In genomic region chr20:49610701-49611538, GRCh38 we compare ENCODE assay signal across 8 cellular contexts. TPM values are rescaled to one million over a fixed set of nuclear protein-coding genes. Genes with fewer than 3 reads are reported as not detected.
DNase-seq lines count a peak whose midpoint lies in the region; ATAC-seq and TF ChIP-seq lines count a peak whose summit lies in the region.

No MANE protein-coding gene starts in this region.

- no peaks in the 10 kb centered on the region for H3K9me3 ChIP-seq in liver (ENCODE audit: control insufficient read depth in 4 of 4, low read length in 3 of 4)

- peaks cover 3 to 26% (median 19%) of the 10 kb centered on the region in 4 donors for H3K4me1 ChIP-seq in liver (ENCODE audit: control insufficient read depth in 4 of 4, insufficient read depth in 4 of 4, low read length in 3 of 4)

- H3K9ac ChIP-seq in liver (ENCODE audit: low read depth in 1 of 2, low read length in 2 of 2), result no peak overlapping the region

- TF ChIP-seq CTCF in liver (IDR thresholded peaks at IDR 0.05; ENCODE audit: low read depth, low read length, missing input control), result peak; percentile 99

- no peak overlapping the region for H3K27ac ChIP-seq in liver (ENCODE audit: low read depth in 1 of 2, low read length in 2 of 2)

- no peaks in the 10 kb centered on the region for H3K36me3 ChIP-seq in liver (ENCODE audit: control insufficient read depth in 4 of 4, insufficient read depth in 3 of 4, low read depth in 1 of 4, low read length in 3 of 4)

- ATAC-seq in HG02678 (IDR thresholded peaks at IDR 0.05; ENCODE audit: unreplicated experiment), result peak; percentile 65
- ATAC-seq in activated CD4-positive, CD25-positive, alpha-beta regulatory T cell treated with anti-CD3 and anti-CD28 coated beads, Interleukin-2, amount 50 U/mL, for 24 hours, result peak; percentile 60 to 71

- peak; percentile 80 for DNase-seq in ELR (ENCODE audit: low read depth)
- DNase-seq in NCI-H2227 treated with DMSO at 0.1 percent for 48 hours (lab: John Stamatoyannopoulos, UW), result peak; percentile 51
- peak; percentile 69 for DNase-seq in cerebellar cortex (ENCODE audit: low spot score)
- peak; percentile 52 to 75 for DNase-seq in stimulated activated CD4-positive, alpha-beta T cell treated with anti-CD3 and anti-CD28 coated beads, Interleukin-4, amount 100 ng/mL, for 4 hours
- no peak for DNase-seq in amniotic stem cell (lab: John Stamatoyannopoulos, UW)

- peak; percentile 96 to 99 for TF ChIP-seq RAD21 in liver (IDR thresholded peaks at IDR 0.05)

- no peaks in the 10 kb centered on the region for H3K27me3 ChIP-seq in liver (ENCODE audit: control insufficient read depth in 4 of 4, insufficient read depth in 4 of 4, low read length in 3 of 4)

- 16% methylated on average over 48 of the region's 48 CpGs for WGBS in liver

- H3K4me3 ChIP-seq in liver (ENCODE audit: low read depth in 1 of 3, low read length in 3 of 3), result no peak overlapping the region

TF ChIP-seq in liver, 16 proteins besides CTCF, POLR2A, EP300 and RAD21:
- TF ChIP-seq TAF1 (conservative IDR thresholded peaks at IDR 0.05) (no peak), NR2F2 (IDR thresholded peaks at IDR 0.05) (no peak), RXRA (IDR thresholded peaks at IDR 0.05) (peak in 1 of 2 donors; percentile 43), REST (IDR thresholded peaks at IDR 0.05) (no peak)
- TF ChIP-seq, protein P1, sequence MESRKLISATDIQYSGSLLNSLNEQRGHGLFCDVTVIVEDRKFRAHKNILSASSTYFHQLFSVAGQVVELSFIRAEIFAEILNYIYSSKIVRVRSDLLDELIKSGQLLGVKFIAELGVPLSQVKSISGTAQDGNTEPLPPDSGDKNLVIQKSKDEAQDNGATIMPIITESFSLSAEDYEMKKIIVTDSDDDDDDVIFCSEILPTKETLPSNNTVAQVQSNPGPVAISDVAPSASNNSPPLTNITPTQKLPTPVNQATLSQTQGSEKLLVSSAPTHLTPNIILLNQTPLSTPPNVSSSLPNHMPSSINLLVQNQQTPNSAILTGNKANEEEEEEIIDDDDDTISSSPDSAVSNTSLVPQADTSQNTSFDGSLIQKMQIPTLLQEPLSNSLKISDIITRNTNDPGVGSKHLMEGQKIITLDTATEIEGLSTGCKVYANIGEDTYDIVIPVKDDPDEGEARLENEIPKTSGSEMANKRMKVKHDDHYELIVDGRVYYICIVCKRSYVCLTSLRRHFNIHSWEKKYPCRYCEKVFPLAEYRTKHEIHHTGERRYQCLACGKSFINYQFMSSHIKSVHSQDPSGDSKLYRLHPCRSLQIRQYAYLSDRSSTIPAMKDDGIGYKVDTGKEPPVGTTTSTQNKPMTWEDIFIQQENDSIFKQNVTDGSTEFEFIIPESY (IDR thresholded peaks at IDR 0.05), result no peak

RNA-seq across cellular contexts. Expression of gene PTGIS, which starts 43.0 kb away (rescaled TPM):
- 1 to 10 TPM; 2.4 to 6.3 TPM for total RNA-seq in liver
- polyA plus RNA-seq in liver, result 1 to 10 TPM; 2.2 to 5.2 TPM
